1 cellular context compared by ENCODE assay signal in the genomic region with DNA sequence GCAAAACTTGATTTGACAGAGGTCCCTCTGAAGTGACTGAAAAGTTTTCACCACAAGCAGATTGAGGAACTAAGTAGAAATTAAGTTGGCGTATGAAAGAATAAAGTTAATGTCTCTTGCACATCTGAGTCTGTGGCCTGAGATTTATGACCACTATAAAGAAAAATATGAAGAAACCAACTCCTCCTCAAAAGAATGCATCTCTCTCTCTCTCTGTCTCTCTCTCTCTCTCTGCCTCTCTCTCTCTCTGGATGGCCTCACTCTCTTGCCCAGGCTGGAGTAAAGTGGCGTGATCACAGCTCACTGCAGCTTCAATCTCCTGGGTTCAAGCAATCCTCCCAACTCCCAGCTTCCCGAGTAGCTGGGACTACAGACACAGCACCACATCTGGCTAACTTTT.
TF ChIP-seq lines count a peak whose summit lies in the region.

No MANE protein-coding gene starts in this region.

TF ChIP-seq in GM23338, 12 proteins besides CTCF, POLR2A, EP300 and RAD21 (continued from another document):
- TF ChIP-seq, protein P1, sequence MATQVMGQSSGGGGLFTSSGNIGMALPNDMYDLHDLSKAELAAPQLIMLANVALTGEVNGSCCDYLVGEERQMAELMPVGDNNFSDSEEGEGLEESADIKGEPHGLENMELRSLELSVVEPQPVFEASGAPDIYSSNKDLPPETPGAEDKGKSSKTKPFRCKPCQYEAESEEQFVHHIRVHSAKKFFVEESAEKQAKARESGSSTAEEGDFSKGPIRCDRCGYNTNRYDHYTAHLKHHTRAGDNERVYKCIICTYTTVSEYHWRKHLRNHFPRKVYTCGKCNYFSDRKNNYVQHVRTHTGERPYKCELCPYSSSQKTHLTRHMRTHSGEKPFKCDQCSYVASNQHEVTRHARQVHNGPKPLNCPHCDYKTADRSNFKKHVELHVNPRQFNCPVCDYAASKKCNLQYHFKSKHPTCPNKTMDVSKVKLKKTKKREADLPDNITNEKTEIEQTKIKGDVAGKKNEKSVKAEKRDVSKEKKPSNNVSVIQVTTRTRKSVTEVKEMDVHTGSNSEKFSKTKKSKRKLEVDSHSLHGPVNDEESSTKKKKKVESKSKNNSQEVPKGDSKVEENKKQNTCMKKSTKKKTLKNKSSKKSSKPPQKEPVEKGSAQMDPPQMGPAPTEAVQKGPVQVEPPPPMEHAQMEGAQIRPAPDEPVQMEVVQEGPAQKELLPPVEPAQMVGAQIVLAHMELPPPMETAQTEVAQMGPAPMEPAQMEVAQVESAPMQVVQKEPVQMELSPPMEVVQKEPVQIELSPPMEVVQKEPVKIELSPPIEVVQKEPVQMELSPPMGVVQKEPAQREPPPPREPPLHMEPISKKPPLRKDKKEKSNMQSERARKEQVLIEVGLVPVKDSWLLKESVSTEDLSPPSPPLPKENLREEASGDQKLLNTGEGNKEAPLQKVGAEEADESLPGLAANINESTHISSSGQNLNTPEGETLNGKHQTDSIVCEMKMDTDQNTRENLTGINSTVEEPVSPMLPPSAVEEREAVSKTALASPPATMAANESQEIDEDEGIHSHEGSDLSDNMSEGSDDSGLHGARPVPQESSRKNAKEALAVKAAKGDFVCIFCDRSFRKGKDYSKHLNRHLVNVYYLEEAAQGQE (IDR thresholded peaks at IDR 0.05; ENCODE audit: unreplicated experiment): no peak
- TF ChIP-seq, protein P2, sequence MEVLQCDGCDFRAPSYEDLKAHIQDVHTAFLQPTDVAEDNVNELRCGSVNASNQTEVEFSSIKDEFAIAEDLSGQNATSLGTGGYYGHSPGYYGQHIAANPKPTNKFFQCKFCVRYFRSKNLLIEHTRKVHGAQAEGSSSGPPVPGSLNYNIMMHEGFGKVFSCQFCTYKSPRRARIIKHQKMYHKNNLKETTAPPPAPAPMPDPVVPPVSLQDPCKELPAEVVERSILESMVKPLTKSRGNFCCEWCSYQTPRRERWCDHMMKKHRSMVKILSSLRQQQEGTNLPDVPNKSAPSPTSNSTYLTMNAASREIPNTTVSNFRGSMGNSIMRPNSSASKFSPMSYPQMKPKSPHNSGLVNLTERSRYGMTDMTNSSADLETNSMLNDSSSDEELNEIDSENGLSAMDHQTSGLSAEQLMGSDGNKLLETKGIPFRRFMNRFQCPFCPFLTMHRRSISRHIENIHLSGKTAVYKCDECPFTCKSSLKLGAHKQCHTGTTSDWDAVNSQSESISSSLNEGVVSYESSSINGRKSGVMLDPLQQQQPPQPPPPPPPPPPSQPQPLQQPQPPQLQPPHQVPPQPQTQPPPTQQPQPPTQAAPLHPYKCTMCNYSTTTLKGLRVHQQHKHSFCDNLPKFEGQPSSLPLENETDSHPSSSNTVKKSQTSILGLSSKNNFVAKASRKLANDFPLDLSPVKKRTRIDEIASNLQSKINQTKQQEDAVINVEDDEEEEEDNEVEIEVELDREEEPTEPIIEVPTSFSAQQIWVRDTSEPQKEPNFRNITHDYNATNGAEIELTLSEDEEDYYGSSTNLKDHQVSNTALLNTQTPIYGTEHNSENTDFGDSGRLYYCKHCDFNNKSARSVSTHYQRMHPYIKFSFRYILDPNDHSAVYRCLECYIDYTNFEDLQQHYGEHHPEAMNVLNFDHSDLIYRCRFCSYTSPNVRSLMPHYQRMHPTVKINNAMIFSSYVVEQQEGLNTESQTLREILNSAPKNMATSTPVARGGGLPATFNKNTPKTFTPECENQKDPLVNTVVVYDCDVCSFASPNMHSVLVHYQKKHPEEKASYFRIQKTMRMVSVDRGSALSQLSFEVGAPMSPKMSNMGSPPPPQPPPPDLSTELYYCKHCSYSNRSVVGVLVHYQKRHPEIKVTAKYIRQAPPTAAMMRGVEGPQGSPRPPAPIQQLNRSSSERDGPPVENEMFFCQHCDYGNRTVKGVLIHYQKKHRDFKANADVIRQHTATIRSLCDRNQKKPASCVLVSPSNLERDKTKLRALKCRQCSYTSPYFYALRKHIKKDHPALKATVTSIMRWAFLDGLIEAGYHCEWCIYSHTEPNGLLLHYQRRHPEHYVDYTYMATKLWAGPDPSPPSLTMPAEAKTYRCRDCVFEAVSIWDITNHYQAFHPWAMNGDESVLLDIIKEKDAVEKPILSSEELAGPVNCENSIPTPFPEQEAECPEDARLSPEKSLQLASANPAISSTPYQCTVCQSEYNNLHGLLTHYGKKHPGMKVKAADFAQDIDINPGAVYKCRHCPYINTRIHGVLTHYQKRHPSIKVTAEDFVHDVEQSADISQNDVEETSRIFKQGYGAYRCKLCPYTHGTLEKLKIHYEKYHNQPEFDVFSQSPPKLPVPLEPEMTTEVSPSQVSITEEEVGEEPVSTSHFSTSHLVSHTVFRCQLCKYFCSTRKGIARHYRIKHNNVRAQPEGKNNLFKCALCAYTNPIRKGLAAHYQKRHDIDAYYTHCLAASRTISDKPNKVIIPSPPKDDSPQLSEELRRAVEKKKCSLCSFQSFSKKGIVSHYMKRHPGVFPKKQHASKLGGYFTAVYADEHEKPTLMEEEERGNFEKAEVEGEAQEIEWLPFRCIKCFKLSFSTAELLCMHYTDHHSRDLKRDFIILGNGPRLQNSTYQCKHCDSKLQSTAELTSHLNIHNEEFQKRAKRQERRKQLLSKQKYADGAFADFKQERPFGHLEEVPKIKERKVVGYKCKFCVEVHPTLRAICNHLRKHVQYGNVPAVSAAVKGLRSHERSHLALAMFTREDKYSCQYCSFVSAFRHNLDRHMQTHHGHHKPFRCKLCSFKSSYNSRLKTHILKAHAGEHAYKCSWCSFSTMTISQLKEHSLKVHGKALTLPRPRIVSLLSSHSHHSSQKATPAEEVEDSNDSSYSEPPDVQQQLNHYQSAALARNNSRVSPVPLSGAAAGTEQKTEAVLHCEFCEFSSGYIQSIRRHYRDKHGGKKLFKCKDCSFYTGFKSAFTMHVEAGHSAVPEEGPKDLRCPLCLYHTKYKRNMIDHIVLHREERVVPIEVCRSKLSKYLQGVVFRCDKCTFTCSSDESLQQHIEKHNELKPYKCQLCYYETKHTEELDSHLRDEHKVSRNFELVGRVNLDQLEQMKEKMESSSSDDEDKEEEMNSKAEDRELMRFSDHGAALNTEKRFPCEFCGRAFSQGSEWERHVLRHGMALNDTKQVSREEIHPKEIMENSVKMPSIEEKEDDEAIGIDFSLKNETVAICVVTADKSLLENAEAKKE (CRISPR knock-in tag; IDR thresholded peaks at IDR 0.05): no peak
- TF ChIP-seq EZH2 (IDR thresholded peaks at IDR 0.05; ENCODE audit: low read depth, unreplicated experiment): no peak
- TF ChIP-seq ZNF114 (CRISPR knock-in tag; IDR thresholded peaks at IDR 0.05): no peak
- no peak for TF ChIP-seq CREB1 (CRISPR knock-in tag; IDR thresholded peaks at IDR 0.05; ENCODE audit: low read depth)
- no peak for TF ChIP-seq JUNB (IDR thresholded peaks at IDR 0.05; ENCODE audit: unreplicated experiment)
